Comparison of ENCODE assay signal across 9 cellular contexts in genomic region chr1:36446261-36446660, GRCh38. TPM values are rescaled to one million over a fixed set of nuclear protein-coding genes. Genes with fewer than 3 reads are reported as not detected.
DNase-seq lines count a peak whose midpoint lies in the region; ATAC-seq and TF ChIP-seq lines count a peak whose summit lies in the region.
"Had no signal": no experiment of that assay in that cellular context is flagged by ENCODE, and none has a peak within 500 bp of the region (broad histone marks: within the 10 kb centered on the region; RNA-seq: fewer than 3 reads in every experiment).

No MANE protein-coding gene starts in this region.

- no peak for TF ChIP-seq EP300 in esophagus muscularis mucosa (IDR thresholded peaks at IDR 0.05)

- POLR2A ChIA-PET in HEK293T (lab: Yijun Ruan, JAX): no interaction called here

- CTCF ChIA-PET in HEK293T (lab: Yijun Ruan, JAX): interaction anchor here (0.6 kb wide), 1 partner anchor 356 kb away, joined by 3 read pairs; no protein-coding TSS in a partner anchor

- H3K4me3 ChIP-seq in RWPE2 (ENCODE audit: severe bottlenecking) (no peak overlapping the region), esophagus muscularis mucosa (no peak overlapping the region)
- H3K4me3 ChIP-seq: SK-N-MC had no signal

- no peak for TF ChIP-seq POLR2A in esophagus muscularis mucosa (IDR thresholded peaks at IDR 0.05; ENCODE audit: low read depth)

- WGBS in esophagus muscularis mucosa: 60% methylated on average over 8 of the region's 8 CpGs

- intact Hi-C loops in esophagus muscularis mucosa (cut with DNase I): no loop called here

- H3K36me3 ChIP-seq in RWPE2 (ENCODE audit: low read depth) (no peaks in the 10 kb centered on the region), esophagus muscularis mucosa (peaks cover 0 to 11% (median 0%) of the 10 kb centered on the region in 4 donors)

- peak; percentile 16 for DNase-seq in DMS114 treated with DMSO at 0.1 percent for 48 hours (lab: John Stamatoyannopoulos, UW; ENCODE audit: unreplicated experiment)
- peak; percentile 32 for DNase-seq in HEK293T (ENCODE audit: extremely low spot score)
- no peak for DNase-seq in RWPE2 (ENCODE audit: low spot score)
- DNase-seq in islet precursor cell: peak; percentile 76
- no peak for DNase-seq in NCI-H2196 treated with DMSO at 0.1 percent for 48 hours (lab: John Stamatoyannopoulos, UW; ENCODE audit: unreplicated experiment)
- no peak for DNase-seq in esophagus muscularis mucosa (ENCODE audit: extremely low spot score)
- DNase-seq in left lobe of liver (ENCODE audit: low spot score): no peak

- H3K27me3 ChIP-seq in RWPE2 (ENCODE audit: insufficient read depth, poor library complexity, severe bottlenecking) (no peaks in the 10 kb centered on the region), esophagus muscularis mucosa (no peaks in the 10 kb centered on the region)

- TF ChIP-seq CTCF in RWPE2 (IDR thresholded peaks at IDR 0.05; ENCODE audit: poor library complexity, severe bottlenecking) (peak; percentile 44), esophagus muscularis mucosa (IDR thresholded peaks at IDR 0.05) (no peak)

- peaks cover 15% of the 10 kb centered on the region for H3K4me1 ChIP-seq in RWPE2 (ENCODE audit: insufficient read depth, poor library complexity, severe bottlenecking)
- H3K4me1 ChIP-seq in esophagus muscularis mucosa: peaks cover 5 to 24% (median 17%) of the 10 kb centered on the region in 4 donors

- no peaks in the 10 kb centered on the region for H3K9me3 ChIP-seq in RWPE2 (ENCODE audit: severe bottlenecking)
- H3K9me3 ChIP-seq in esophagus muscularis mucosa: no peaks in the 10 kb centered on the region

- ATAC-seq in RWPE2 (ENCODE audit: low read depth) (no peak), left lobe of liver (no peak), HG02763 (IDR thresholded peaks at IDR 0.05; ENCODE audit: unreplicated experiment) (no peak)

- H3K27ac ChIP-seq in RWPE2 (ENCODE audit: poor library complexity, severe bottlenecking): no peak overlapping the region
- H3K27ac ChIP-seq in esophagus muscularis mucosa (replicated peaks in 1 of 4): no peak overlapping the region

TF ChIP-seq in HEK293T, 16 proteins besides CTCF, POLR2A, EP300 and RAD21:
- TF ChIP-seq L3MBTL2 (conservative IDR thresholded peaks at IDR 0.05): no peak
- TF ChIP-seq SUZ12 (IDR thresholded peaks at IDR 0.05): no peak
- TF ChIP-seq SP1 (IDR thresholded peaks at IDR 0.05): no peak
- TF ChIP-seq HDGF (IDR thresholded peaks at IDR 0.05; ENCODE audit: borderline replicate concordance): no peak
- TF ChIP-seq FOXK2 (IDR thresholded peaks at IDR 0.05): no peak
- TF ChIP-seq, protein P1, sequence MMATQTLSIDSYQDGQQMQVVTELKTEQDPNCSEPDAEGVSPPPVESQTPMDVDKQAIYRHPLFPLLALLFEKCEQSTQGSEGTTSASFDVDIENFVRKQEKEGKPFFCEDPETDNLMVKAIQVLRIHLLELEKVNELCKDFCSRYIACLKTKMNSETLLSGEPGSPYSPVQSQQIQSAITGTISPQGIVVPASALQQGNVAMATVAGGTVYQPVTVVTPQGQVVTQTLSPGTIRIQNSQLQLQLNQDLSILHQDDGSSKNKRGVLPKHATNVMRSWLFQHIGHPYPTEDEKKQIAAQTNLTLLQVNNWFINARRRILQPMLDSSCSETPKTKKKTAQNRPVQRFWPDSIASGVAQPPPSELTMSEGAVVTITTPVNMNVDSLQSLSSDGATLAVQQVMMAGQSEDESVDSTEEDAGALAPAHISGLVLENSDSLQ (IDR thresholded peaks at IDR 0.05): no peak
- no peak for TF ChIP-seq ARNT (IDR thresholded peaks at IDR 0.05)
- TF ChIP-seq NFRKB (IDR thresholded peaks at IDR 0.05): no peak
- no peak for TF ChIP-seq LEF1 (IDR thresholded peaks at IDR 0.05; ENCODE audit: borderline replicate concordance)
- no peak for TF ChIP-seq ELF4 (IDR thresholded peaks at IDR 0.05)
- no peak for TF ChIP-seq TARDBP (IDR thresholded peaks at IDR 0.05)

RNA-seq across cellular contexts. Expression of gene OSCP1, which starts 4.0 kb away (rescaled TPM):
- total RNA-seq in esophagus muscularis mucosa (10 to 100 TPM in 2 of 4 donors, 1 to 10 TPM in 2; 8.2 to 10.8 (median 9.6) TPM), left lobe of liver (1.2 TPM)

RNA-seq across cellular contexts. Expression of gene MRPS15, which starts 17.9 kb away (rescaled TPM):
- total RNA-seq in esophagus muscularis mucosa (100 to 1,000 TPM in 1 of 4 donors, 10 to 100 TPM in 3; 64.8 to 109 (median 86.8) TPM), left lobe of liver (50.0 TPM)

RNA-seq across cellular contexts. Expression of gene CSF3R, which starts 36.5 kb away (rescaled TPM):
- total RNA-seq in esophagus muscularis mucosa: 10 to 100 TPM in 1 of 4 donors, 1 to 10 TPM in 3; 5.9 to 32.5 (median 7.4) TPM
- 4.3 TPM for total RNA-seq in left lobe of liver

RNA-seq across cellular contexts. Expression of gene LSM10, which starts 48.6 kb away (rescaled TPM):
- total RNA-seq in esophagus muscularis mucosa (10 to 100 TPM; 42.2 to 64.5 (median 59.5) TPM), left lobe of liver (20.9 TPM)

Comparison
In these comparisons a context has a peak if more than half of its experiments do, and no peak if none do; other contexts are left out.
1. DNase-seq: peak in DMS114 treated with DMSO at 0.1 percent for 48 hours (single experiment), HEK293T (single experiment) and islet precursor cell (single experiment); none in RWPE2 (single experiment), NCI-H2196 treated with DMSO at 0.1 percent for 48 hours (single experiment), esophagus muscularis mucosa (single experiment) and left lobe of liver (single experiment).